3 cellular contexts compared by ENCODE assay signal in the genomic region with DNA sequence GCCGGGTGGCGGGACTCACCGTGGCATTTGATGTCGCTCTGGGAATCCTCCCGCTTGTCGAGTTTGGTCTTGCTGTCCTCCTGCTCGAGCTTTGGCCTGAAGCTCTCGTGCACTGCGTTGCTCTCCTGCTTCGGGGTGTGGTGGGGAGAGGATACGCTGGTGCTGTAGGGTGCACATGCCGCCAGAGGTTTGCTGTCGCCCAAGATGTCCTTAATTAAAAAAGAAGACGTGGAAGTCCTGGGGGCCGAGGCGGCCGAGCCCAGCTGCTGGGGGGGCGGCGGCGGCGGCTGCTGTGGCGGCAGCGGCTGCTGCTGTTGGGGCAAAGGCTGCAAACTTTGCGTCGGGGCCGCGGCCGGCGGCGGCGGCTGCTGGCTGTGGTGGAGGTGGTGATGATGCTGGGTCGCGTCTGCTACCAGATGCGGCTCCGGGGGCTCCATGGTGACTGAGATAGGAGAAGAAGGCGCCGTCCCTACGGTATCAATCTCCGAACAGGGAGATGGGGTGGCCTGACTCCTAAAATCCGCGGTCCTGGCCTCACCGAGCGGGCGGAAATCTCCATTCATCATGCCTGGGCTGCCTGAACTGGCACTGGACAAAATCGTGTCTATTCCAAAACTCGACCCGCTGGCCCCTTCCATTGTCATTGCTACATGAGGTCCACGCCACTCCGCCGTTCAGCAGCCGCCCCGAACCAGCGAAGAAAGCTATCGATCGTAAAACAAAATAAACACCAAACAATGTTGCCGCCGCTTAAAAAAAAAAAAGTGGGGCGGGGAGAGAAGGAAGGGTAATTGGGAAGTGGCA.
A peak's percentile ranks its signal among the peaks of the same experiment; 100 is the strongest.
TF ChIP-seq lines count a peak whose summit lies in the region.

A gene (minus strand): TSS at position 751 of the 804 bp plus-strand sequence. CDS start 107 bp downstream, at position 644.

TF ChIP-seq in liver, 16 proteins besides CTCF, POLR2A, EP300 and RAD21:
- TF ChIP-seq FOXA2 (IDR thresholded peaks at IDR 0.05) (no peak), RXRA (IDR thresholded peaks at IDR 0.05) (no peak), EGR1 (IDR thresholded peaks at IDR 0.05; ENCODE audit: low read depth in 2 of 2) (no peak), JUND (IDR thresholded peaks at IDR 0.05) (no peak), SP1 (IDR thresholded peaks at IDR 0.05) (no peak), NR2F2 (IDR thresholded peaks at IDR 0.05) (no peak), TAF1 (conservative IDR thresholded peaks at IDR 0.05) (no peak), FOXA1 (IDR thresholded peaks at IDR 0.05) (no peak), HNF4A (conservative IDR thresholded peaks at IDR 0.05) (no peak), YY1 (IDR thresholded peaks at IDR 0.05) (no peak), HNF4G (IDR thresholded peaks at IDR 0.05) (no peak), GABPA (IDR thresholded peaks at IDR 0.05 in 1 of 2, conservative IDR thresholded peaks at IDR 0.05 in 1 of 2) (no peak)
- TF ChIP-seq, protein P1, sequence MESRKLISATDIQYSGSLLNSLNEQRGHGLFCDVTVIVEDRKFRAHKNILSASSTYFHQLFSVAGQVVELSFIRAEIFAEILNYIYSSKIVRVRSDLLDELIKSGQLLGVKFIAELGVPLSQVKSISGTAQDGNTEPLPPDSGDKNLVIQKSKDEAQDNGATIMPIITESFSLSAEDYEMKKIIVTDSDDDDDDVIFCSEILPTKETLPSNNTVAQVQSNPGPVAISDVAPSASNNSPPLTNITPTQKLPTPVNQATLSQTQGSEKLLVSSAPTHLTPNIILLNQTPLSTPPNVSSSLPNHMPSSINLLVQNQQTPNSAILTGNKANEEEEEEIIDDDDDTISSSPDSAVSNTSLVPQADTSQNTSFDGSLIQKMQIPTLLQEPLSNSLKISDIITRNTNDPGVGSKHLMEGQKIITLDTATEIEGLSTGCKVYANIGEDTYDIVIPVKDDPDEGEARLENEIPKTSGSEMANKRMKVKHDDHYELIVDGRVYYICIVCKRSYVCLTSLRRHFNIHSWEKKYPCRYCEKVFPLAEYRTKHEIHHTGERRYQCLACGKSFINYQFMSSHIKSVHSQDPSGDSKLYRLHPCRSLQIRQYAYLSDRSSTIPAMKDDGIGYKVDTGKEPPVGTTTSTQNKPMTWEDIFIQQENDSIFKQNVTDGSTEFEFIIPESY (IDR thresholded peaks at IDR 0.05): no peak
- TF ChIP-seq, protein P2, sequence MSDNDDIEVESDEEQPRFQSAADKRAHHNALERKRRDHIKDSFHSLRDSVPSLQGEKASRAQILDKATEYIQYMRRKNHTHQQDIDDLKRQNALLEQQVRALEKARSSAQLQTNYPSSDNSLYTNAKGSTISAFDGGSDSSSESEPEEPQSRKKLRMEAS (IDR thresholded peaks at IDR 0.05): no peak
- TF ChIP-seq, protein P3, sequence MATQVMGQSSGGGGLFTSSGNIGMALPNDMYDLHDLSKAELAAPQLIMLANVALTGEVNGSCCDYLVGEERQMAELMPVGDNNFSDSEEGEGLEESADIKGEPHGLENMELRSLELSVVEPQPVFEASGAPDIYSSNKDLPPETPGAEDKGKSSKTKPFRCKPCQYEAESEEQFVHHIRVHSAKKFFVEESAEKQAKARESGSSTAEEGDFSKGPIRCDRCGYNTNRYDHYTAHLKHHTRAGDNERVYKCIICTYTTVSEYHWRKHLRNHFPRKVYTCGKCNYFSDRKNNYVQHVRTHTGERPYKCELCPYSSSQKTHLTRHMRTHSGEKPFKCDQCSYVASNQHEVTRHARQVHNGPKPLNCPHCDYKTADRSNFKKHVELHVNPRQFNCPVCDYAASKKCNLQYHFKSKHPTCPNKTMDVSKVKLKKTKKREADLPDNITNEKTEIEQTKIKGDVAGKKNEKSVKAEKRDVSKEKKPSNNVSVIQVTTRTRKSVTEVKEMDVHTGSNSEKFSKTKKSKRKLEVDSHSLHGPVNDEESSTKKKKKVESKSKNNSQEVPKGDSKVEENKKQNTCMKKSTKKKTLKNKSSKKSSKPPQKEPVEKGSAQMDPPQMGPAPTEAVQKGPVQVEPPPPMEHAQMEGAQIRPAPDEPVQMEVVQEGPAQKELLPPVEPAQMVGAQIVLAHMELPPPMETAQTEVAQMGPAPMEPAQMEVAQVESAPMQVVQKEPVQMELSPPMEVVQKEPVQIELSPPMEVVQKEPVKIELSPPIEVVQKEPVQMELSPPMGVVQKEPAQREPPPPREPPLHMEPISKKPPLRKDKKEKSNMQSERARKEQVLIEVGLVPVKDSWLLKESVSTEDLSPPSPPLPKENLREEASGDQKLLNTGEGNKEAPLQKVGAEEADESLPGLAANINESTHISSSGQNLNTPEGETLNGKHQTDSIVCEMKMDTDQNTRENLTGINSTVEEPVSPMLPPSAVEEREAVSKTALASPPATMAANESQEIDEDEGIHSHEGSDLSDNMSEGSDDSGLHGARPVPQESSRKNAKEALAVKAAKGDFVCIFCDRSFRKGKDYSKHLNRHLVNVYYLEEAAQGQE (IDR thresholded peaks at IDR 0.05): no peak
- TF ChIP-seq, protein P4, sequence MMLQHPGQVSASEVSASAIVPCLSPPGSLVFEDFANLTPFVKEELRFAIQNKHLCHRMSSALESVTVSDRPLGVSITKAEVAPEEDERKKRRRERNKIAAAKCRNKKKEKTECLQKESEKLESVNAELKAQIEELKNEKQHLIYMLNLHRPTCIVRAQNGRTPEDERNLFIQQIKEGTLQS (IDR thresholded peaks at IDR 0.05): no peak

TF ChIP-seq in HepG2, 621 proteins besides CTCF, POLR2A, EP300 and RAD21:
- TF ChIP-seq ZNF20 (CRISPR knock-in tag; IDR thresholded peaks at IDR 0.05) (no peak), POGZ (CRISPR knock-in tag; IDR thresholded peaks at IDR 0.05) (no peak), BCL6 (CRISPR knock-in tag; IDR thresholded peaks at IDR 0.05) (no peak), RXRB (CRISPR knock-in tag; IDR thresholded peaks at IDR 0.05; ENCODE audit: borderline replicate concordance) (no peak), SKI (IDR thresholded peaks at IDR 0.05; ENCODE audit: partially characterized antibody) (no peak), ZNF549 (CRISPR knock-in tag; IDR thresholded peaks at IDR 0.05) (no peak), NFIC (IDR thresholded peaks at IDR 0.05; ENCODE audit: low read length) (no peak), ZSCAN29 (CRISPR knock-in tag; conservative IDR thresholded peaks at IDR 0.05) (no peak), RFXANK (CRISPR knock-in tag; IDR thresholded peaks at IDR 0.05) (no peak)
TF ChIP-seq in HepG2: peak in this region for 0.

TF ChIP-seq in K562, 482 proteins besides CTCF, POLR2A, EP300 and RAD21:
- TF ChIP-seq, protein P5, sequence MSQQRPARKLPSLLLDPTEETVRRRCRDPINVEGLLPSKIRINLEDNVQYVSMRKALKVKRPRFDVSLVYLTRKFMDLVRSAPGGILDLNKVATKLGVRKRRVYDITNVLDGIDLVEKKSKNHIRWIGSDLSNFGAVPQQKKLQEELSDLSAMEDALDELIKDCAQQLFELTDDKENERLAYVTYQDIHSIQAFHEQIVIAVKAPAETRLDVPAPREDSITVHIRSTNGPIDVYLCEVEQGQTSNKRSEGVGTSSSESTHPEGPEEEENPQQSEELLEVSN (IDR thresholded peaks at IDR 0.05; ENCODE audit: borderline replicate concordance in 1 of 2, extremely low read depth in 1 of 2, insufficient read depth in 1 of 2, insufficient read length in 1 of 2, low read depth in 1 of 2, low read length in 1 of 2, poor library complexity in 1 of 2, severe bottlenecking in 1 of 2): peak in 1 of 2 experiments; percentile 10
- no peak for TF ChIP-seq PHF20 (IDR thresholded peaks at IDR 0.05; ENCODE audit: partially characterized antibody)
- 0 out of 2 replicates have a peak, but pooled peaks have one; percentile 3 for TF ChIP-seq RBFOX2 (IDR thresholded peaks at IDR 0.05; ENCODE audit: low read depth, low read length)
